In the genomic region with DNA sequence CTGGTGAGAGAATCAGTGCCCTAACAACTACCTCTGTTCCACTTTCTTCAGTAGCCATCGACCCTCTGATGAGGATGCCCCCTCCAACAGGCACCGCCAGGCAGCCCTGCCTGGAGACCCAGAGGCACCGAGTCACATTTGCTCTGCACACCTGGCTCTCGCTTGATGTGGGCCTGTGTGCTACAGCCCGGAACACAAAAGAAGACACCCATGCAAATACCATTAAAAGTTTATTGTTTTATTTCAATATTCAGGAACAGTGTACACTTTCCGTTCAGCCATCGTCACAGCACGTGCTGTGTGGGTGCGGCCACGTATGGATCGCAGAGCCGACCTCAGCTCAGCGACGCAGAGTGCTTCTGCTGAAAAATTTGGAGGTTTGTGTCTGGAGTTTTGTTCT, we compare ENCODE assay signal across 22 cellular contexts.
DNase-seq lines count a peak whose midpoint lies in the region; ATAC-seq and TF ChIP-seq lines count a peak whose summit lies in the region.
"Had no signal": no experiment of that assay in that cellular context is flagged by ENCODE, and none has a peak within 500 bp of the region (broad histone marks: within the 10 kb centered on the region; RNA-seq: fewer than 3 reads in every experiment).

No MANE protein-coding gene starts in this region.

- no peaks in the 10 kb centered on the region for H3K27me3 Mint-ChIP-seq in activated T-helper 2 cell treated with anti-CD3 and anti-CD28 coated beads, Interferon-gamma antibody, Interleukin-2, Interleukin-4, amounts not matched to agents 10 μg/mL and 5 μg/mL and 100 μg/mL, durations not matched to agents 14 hours and 24 hours and 36 hours (ENCODE audit: low read depth)
- no peaks in the 10 kb centered on the region for H3K27me3 Mint-ChIP-seq in stimulated activated memory B cell treated with anti-CD40 and anti-IgM and Interleukin-4, amounts not matched to agents 10 μg/mL and 1 μg/mL and 100 μg/mL, for 72 hours
- H3K27me3 Mint-ChIP-seq: activated naive CD8-positive, alpha-beta T cell treated with anti-CD3 and anti-CD28 coated beads, Interleukin-2, amount 10 ng/mL, durations not matched to agents 7 days and 5 days; stimulated activated naive CD8-positive, alpha-beta T cell treated with anti-CD3 and anti-CD28 coated beads, Interleukin-15, Interleukin-2, amounts not matched to agents 100 ng/mL and 50 ng/mL, for 24 hours had no signal

- intact Hi-C loops in activated T-helper 2 cell treated with anti-CD3 and anti-CD28 coated beads, Interferon-gamma antibody, Interleukin-2, Interleukin-4, amounts not matched to agents 10 μg/mL and 5 μg/mL and 100 μg/mL, durations not matched to agents 14 hours and 24 hours and 36 hours (cut with micrococcal nuclease), result no loop called here
- intact Hi-C loops in mucosa of descending colon (cut with DNase I, micrococcal nuclease) (no loop called here), thyroid gland (cut with DNase I) (no loop called here)

- no peak overlapping the region for H2AFZ ChIP-seq in Karpas-422 (ENCODE audit: low read length)

- H3K4me3 ChIP-seq in Karpas-422 (ENCODE audit: low read length) (peak overlapping the region; percentile 66), mucosa of descending colon (no peak overlapping the region), thyroid gland (replicated peaks in 1 of 3) (no peak overlapping the region)
- H3K4me3 ChIP-seq: BLaER1 treated with 17β-estradiol and CSF1 and Interleukin-3, amounts not matched to agents 10 nM and 100 nM; gastroesophageal sphincter; left ventricle myocardium inferior; sigmoid colon had no signal

- H3K9ac ChIP-seq in Karpas-422 (ENCODE audit: low read length), result peak overlapping the region; percentile 86
- H3K9ac ChIP-seq: BLaER1 treated with 17β-estradiol and CSF1 and Interleukin-3, amounts not matched to agents 10 nM and 100 nM had no signal

- no peak overlapping the region for H3K27ac Mint-ChIP-seq in activated T-helper 2 cell treated with anti-CD3 and anti-CD28 coated beads, Interferon-gamma antibody, Interleukin-2, Interleukin-4, amounts not matched to agents 10 μg/mL and 5 μg/mL and 100 μg/mL, durations not matched to agents 14 hours and 24 hours and 36 hours
- H3K27ac Mint-ChIP-seq in stimulated activated memory B cell treated with anti-CD40 and anti-IgM and Interleukin-4, amounts not matched to agents 10 μg/mL and 1 μg/mL and 100 μg/mL, for 72 hours, result peak overlapping the region; percentile 93
- H3K27ac Mint-ChIP-seq: activated naive CD8-positive, alpha-beta T cell treated with anti-CD3 and anti-CD28 coated beads, Interleukin-2, amount 10 ng/mL, durations not matched to agents 7 days and 5 days; mesothelial cell of epicardium; stimulated activated naive CD8-positive, alpha-beta T cell treated with anti-CD3 and anti-CD28 coated beads, Interleukin-15, Interleukin-2, amounts not matched to agents 100 ng/mL and 50 ng/mL, for 24 hours had no signal

- H3K4me1 Mint-ChIP-seq in activated T-helper 2 cell treated with anti-CD3 and anti-CD28 coated beads, Interferon-gamma antibody, Interleukin-2, Interleukin-4, amounts not matched to agents 10 μg/mL and 5 μg/mL and 100 μg/mL, durations not matched to agents 14 hours and 24 hours and 36 hours (ENCODE audit: low read depth), result peaks cover 4% of the 10 kb centered on the region
- H3K4me1 Mint-ChIP-seq in stimulated activated memory B cell treated with anti-CD40 and anti-IgM and Interleukin-4, amounts not matched to agents 10 μg/mL and 1 μg/mL and 100 μg/mL, for 72 hours, result peaks cover 84% of the 10 kb centered on the region

- TF ChIP-seq CTCF in mucosa of descending colon (IDR thresholded peaks at IDR 0.05) (no peak), thyroid gland (IDR thresholded peaks at IDR 0.05) (no peak)

- H3K4me3 Mint-ChIP-seq in activated T-helper 2 cell treated with anti-CD3 and anti-CD28 coated beads, Interferon-gamma antibody, Interleukin-2, Interleukin-4, amounts not matched to agents 10 μg/mL and 5 μg/mL and 100 μg/mL, durations not matched to agents 14 hours and 24 hours and 36 hours (ENCODE audit: low read depth), result no peak overlapping the region
- peak overlapping the region; percentile 67 for H3K4me3 Mint-ChIP-seq in stimulated activated memory B cell treated with anti-CD40 and anti-IgM and Interleukin-4, amounts not matched to agents 10 μg/mL and 1 μg/mL and 100 μg/mL, for 72 hours
- H3K4me3 Mint-ChIP-seq: activated naive CD8-positive, alpha-beta T cell treated with anti-CD3 and anti-CD28 coated beads, Interleukin-2, amount 10 ng/mL, durations not matched to agents 7 days and 5 days; mesothelial cell of epicardium; stimulated activated naive CD8-positive, alpha-beta T cell treated with anti-CD3 and anti-CD28 coated beads, Interleukin-15, Interleukin-2, amounts not matched to agents 100 ng/mL and 50 ng/mL, for 24 hours had no signal

- peak; percentile 55 for ATAC-seq in mucosa of descending colon
- no peak for ATAC-seq in stimulated activated memory B cell treated with anti-CD40 and anti-IgM and Interleukin-4, amounts not matched to agents 10 μg/mL and 1 μg/mL and 100 μg/mL, for 72 hours
- ATAC-seq in HG03342 (IDR thresholded peaks at IDR 0.05; ENCODE audit: unreplicated experiment), result no peak
- no peak for ATAC-seq in GM21390 (IDR thresholded peaks at IDR 0.05; ENCODE audit: unreplicated experiment)
- ATAC-seq: gastroesophageal sphincter had no signal

- no peaks in the 10 kb centered on the region for H3K9me3 Mint-ChIP-seq in activated T-helper 2 cell treated with anti-CD3 and anti-CD28 coated beads, Interferon-gamma antibody, Interleukin-2, Interleukin-4, amounts not matched to agents 10 μg/mL and 5 μg/mL and 100 μg/mL, durations not matched to agents 14 hours and 24 hours and 36 hours
- H3K9me3 Mint-ChIP-seq in stimulated activated memory B cell treated with anti-CD40 and anti-IgM and Interleukin-4, amounts not matched to agents 10 μg/mL and 1 μg/mL and 100 μg/mL, for 72 hours, result peaks cover 5% of the 10 kb centered on the region
- H3K9me3 Mint-ChIP-seq: activated naive CD8-positive, alpha-beta T cell treated with anti-CD3 and anti-CD28 coated beads, Interleukin-2, amount 10 ng/mL, durations not matched to agents 7 days and 5 days; mesothelial cell of epicardium; stimulated activated naive CD8-positive, alpha-beta T cell treated with anti-CD3 and anti-CD28 coated beads, Interleukin-15, Interleukin-2, amounts not matched to agents 100 ng/mL and 50 ng/mL, for 24 hours had no signal

- peaks cover 97% of the 10 kb centered on the region for H3K4me1 ChIP-seq in Karpas-422 (ENCODE audit: low read length)
- H3K4me1 ChIP-seq in mucosa of descending colon (ENCODE audit: low read depth), result peaks cover 28% of the 10 kb centered on the region
- peaks cover 46% of the 10 kb centered on the region in 2 donors for H3K4me1 ChIP-seq in thyroid gland

- H3K9me3 ChIP-seq in Karpas-422 (ENCODE audit: low read length) (no peaks in the 10 kb centered on the region), mucosa of descending colon (no peaks in the 10 kb centered on the region), thyroid gland (no peaks in the 10 kb centered on the region)
- H3K9me3 ChIP-seq: BLaER1 treated with 17β-estradiol and CSF1 and Interleukin-3, amounts not matched to agents 10 nM and 100 nM; gastroesophageal sphincter; left ventricle myocardium inferior; sigmoid colon had no signal

- DNase-seq in Karpas-422 (peak; percentile 96), mucosa of descending colon (peak; percentile 70 to 80 (median 76)), thyroid gland (no peak)
- peak; percentile 4 for DNase-seq in activated T-helper 2 cell treated with anti-CD3 and anti-CD28 coated beads, Interferon-gamma antibody, Interleukin-2, Interleukin-4, amounts not matched to agents 10 μg/mL and 5 μg/mL and 100 μg/mL, durations not matched to agents 14 hours and 24 hours and 36 hours (ENCODE audit: low spot score)
- DNase-seq: ACHN; activated CD4-positive, alpha-beta T cell treated with anti-CD3 and anti-CD28 coated beads, Interleukin-2, amount 50 U/mL, for 4 hours; activated CD4-positive, CD25-positive, alpha-beta regulatory T cell; activated gamma-delta T cell; activated naive CD8-positive, alpha-beta T cell treated with anti-CD3 and anti-CD28 coated beads, Interleukin-2, amount 10 ng/mL, durations not matched to agents 7 days and 5 days; dermis blood vessel endothelial cell; DMS53; left ventricle myocardium inferior; NCI-H187 treated with DMSO at 0.1 percent for 48 hours; SIG-M5; sigmoid colon had no signal

- no peaks in the 10 kb centered on the region for H3K36me3 Mint-ChIP-seq in activated T-helper 2 cell treated with anti-CD3 and anti-CD28 coated beads, Interferon-gamma antibody, Interleukin-2, Interleukin-4, amounts not matched to agents 10 μg/mL and 5 μg/mL and 100 μg/mL, durations not matched to agents 14 hours and 24 hours and 36 hours (ENCODE audit: low read depth)
- H3K36me3 Mint-ChIP-seq in stimulated activated memory B cell treated with anti-CD40 and anti-IgM and Interleukin-4, amounts not matched to agents 10 μg/mL and 1 μg/mL and 100 μg/mL, for 72 hours, result peaks cover 26% of the 10 kb centered on the region
- H3K36me3 Mint-ChIP-seq: activated naive CD8-positive, alpha-beta T cell treated with anti-CD3 and anti-CD28 coated beads, Interleukin-2, amount 10 ng/mL, durations not matched to agents 7 days and 5 days had no signal

- H3K27me3 ChIP-seq in Karpas-422 (ENCODE audit: low read length), result no peaks in the 10 kb centered on the region
- no peaks in the 10 kb centered on the region for H3K27me3 ChIP-seq in thyroid gland
- H3K27me3 ChIP-seq: BLaER1 treated with 17β-estradiol and CSF1 and Interleukin-3, amounts not matched to agents 10 nM and 100 nM; gastroesophageal sphincter; sigmoid colon had no signal

- WGBS in thyroid gland, 2 donors, result 94 to 97% methylated on average over 14 of the region's 14 CpGs

- peaks cover 10% of the 10 kb centered on the region for H3K79me2 ChIP-seq in Karpas-422 (ENCODE audit: low read length)

- no peak for TF ChIP-seq POLR2A in thyroid gland (IDR thresholded peaks at IDR 0.05)

- no peaks in the 10 kb centered on the region for H4K20me1 ChIP-seq in Karpas-422 (ENCODE audit: insufficient read depth, low read depth, low read length)
- H4K20me1 ChIP-seq: BLaER1 treated with 17β-estradiol and CSF1 and Interleukin-3, amounts not matched to agents 10 nM and 100 nM had no signal

- H3K36me3 ChIP-seq in Karpas-422 (ENCODE audit: insufficient read depth, low read length), result peaks cover 19% of the 10 kb centered on the region
- H3K36me3 ChIP-seq in mucosa of descending colon (ENCODE audit: low read depth), result no peaks in the 10 kb centered on the region
- H3K36me3 ChIP-seq in thyroid gland, result no peaks in the 10 kb centered on the region
- H3K36me3 ChIP-seq: sigmoid colon had no signal

- H3K4me2 ChIP-seq in Karpas-422 (ENCODE audit: low read depth, low read length, poor library complexity, severe bottlenecking), result peak overlapping the region; percentile 77

- H3K9me2 ChIP-seq in Karpas-422 (replicated peaks; ENCODE audit: insufficient read depth, low read length), result no peaks in the 10 kb centered on the region

- H3K27ac ChIP-seq in Karpas-422 (ENCODE audit: low read length) (peak overlapping the region; percentile 99), thyroid gland (no peak overlapping the region)
- H3K27ac ChIP-seq: BLaER1 treated with 17β-estradiol and CSF1 and Interleukin-3, amounts not matched to agents 10 nM and 100 nM; gastroesophageal sphincter; left ventricle myocardium inferior; sigmoid colon had no signal

Comparison
In these comparisons a context has a peak if more than half of its experiments do, and no peak if none do; other contexts are left out.
1. DNase-seq: peak in Karpas-422 (single experiment), activated T-helper 2 cell treated with anti-CD3 and anti-CD28 coated beads, Interferon-gamma antibody, Interleukin-2, Interleukin-4, amounts not matched to agents 10 μg/mL and 5 μg/mL and 100 μg/mL, durations not matched to agents 14 hours and 24 hours and 36 hours (single experiment) and mucosa of descending colon (3 of 3); none in thyroid gland (0 of 2).